ENCODE assay signal across 1 cellular context in the genomic region with DNA sequence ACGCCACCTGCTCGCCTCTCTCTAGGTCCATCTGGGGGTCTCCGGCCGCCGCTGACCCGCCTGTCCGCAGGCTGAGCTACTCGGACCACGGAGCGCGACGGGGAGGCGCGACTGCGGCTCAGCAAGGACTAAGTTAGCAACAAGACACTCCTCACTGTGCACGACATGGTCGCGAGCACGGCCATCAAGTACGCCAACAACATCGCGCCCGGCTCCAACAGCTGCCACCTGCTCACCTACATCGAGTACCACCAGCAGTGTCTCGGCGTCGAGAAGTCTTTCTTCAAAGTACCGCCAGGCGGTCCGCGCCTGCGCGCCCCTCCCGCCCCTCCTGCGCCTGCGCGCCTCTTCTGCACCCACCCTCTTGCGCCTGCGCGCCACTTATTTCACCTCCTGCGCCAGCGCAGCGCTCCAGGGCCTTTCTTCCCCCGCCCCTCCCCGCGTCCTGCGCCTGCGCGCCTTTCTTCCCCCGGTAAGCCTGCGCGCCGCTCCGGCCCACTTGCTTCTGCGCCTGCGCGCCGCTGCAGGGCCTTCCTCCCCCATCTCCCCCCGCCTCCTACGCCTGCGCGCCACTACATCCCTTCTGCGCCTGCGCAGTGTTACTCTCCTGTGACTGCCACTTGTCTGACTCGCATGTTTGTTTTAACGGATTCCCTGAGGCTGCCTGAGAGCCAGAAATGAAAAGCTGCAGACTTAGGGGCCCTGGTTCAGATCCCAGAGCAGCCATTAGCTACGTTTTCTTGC.
TF ChIP-seq lines count a peak whose summit lies in the region.

No MANE protein-coding gene starts in this region.

TF ChIP-seq in HepG2, 621 proteins besides CTCF, POLR2A, EP300 and RAD21 (continued from another document and continues in another):
- TF ChIP-seq MAFG (CRISPR knock-in tag; IDR thresholded peaks at IDR 0.05) = no peak
- TF ChIP-seq, protein P1, sequence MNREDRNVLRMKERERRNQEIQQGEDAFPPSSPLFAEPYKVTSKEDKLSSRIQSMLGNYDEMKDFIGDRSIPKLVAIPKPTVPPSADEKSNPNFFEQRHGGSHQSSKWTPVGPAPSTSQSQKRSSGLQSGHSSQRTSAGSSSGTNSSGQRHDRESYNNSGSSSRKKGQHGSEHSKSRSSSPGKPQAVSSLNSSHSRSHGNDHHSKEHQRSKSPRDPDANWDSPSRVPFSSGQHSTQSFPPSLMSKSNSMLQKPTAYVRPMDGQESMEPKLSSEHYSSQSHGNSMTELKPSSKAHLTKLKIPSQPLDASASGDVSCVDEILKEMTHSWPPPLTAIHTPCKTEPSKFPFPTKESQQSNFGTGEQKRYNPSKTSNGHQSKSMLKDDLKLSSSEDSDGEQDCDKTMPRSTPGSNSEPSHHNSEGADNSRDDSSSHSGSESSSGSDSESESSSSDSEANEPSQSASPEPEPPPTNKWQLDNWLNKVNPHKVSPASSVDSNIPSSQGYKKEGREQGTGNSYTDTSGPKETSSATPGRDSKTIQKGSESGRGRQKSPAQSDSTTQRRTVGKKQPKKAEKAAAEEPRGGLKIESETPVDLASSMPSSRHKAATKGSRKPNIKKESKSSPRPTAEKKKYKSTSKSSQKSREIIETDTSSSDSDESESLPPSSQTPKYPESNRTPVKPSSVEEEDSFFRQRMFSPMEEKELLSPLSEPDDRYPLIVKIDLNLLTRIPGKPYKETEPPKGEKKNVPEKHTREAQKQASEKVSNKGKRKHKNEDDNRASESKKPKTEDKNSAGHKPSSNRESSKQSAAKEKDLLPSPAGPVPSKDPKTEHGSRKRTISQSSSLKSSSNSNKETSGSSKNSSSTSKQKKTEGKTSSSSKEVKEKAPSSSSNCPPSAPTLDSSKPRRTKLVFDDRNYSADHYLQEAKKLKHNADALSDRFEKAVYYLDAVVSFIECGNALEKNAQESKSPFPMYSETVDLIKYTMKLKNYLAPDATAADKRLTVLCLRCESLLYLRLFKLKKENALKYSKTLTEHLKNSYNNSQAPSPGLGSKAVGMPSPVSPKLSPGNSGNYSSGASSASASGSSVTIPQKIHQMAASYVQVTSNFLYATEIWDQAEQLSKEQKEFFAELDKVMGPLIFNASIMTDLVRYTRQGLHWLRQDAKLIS (CRISPR knock-in tag; IDR thresholded peaks at IDR 0.05) = no peak
- no peak for TF ChIP-seq ZNF235 (CRISPR knock-in tag; IDR thresholded peaks at IDR 0.05; ENCODE audit: borderline replicate concordance)
- TF ChIP-seq, protein P2, sequence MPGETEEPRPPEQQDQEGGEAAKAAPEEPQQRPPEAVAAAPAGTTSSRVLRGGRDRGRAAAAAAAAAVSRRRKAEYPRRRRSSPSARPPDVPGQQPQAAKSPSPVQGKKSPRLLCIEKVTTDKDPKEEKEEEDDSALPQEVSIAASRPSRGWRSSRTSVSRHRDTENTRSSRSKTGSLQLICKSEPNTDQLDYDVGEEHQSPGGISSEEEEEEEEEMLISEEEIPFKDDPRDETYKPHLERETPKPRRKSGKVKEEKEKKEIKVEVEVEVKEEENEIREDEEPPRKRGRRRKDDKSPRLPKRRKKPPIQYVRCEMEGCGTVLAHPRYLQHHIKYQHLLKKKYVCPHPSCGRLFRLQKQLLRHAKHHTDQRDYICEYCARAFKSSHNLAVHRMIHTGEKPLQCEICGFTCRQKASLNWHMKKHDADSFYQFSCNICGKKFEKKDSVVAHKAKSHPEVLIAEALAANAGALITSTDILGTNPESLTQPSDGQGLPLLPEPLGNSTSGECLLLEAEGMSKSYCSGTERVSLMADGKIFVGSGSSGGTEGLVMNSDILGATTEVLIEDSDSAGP (CRISPR knock-in tag; IDR thresholded peaks at IDR 0.05; ENCODE audit: borderline replicate concordance) = peak; percentile 79; the same call in 1 of the 2 replicates
- TF ChIP-seq, protein P3, sequence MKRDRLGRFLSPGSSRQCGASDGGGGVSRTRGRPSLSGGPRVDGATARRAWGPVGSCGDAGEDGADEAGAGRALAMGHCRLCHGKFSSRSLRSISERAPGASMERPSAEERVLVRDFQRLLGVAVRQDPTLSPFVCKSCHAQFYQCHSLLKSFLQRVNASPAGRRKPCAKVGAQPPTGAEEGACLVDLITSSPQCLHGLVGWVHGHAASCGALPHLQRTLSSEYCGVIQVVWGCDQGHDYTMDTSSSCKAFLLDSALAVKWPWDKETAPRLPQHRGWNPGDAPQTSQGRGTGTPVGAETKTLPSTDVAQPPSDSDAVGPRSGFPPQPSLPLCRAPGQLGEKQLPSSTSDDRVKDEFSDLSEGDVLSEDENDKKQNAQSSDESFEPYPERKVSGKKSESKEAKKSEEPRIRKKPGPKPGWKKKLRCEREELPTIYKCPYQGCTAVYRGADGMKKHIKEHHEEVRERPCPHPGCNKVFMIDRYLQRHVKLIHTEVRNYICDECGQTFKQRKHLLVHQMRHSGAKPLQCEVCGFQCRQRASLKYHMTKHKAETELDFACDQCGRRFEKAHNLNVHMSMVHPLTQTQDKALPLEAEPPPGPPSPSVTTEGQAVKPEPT (CRISPR knock-in tag; IDR thresholded peaks at IDR 0.05; ENCODE audit: low read depth) = peak; percentile 92
- TF ChIP-seq EZH2 (conservative IDR thresholded peaks at IDR 0.05; ENCODE audit: low read depth, low read length) = no peak
- TF ChIP-seq ZFP36L2 (CRISPR knock-in tag; IDR thresholded peaks at IDR 0.05) = no peak
- TF ChIP-seq, protein P4, sequence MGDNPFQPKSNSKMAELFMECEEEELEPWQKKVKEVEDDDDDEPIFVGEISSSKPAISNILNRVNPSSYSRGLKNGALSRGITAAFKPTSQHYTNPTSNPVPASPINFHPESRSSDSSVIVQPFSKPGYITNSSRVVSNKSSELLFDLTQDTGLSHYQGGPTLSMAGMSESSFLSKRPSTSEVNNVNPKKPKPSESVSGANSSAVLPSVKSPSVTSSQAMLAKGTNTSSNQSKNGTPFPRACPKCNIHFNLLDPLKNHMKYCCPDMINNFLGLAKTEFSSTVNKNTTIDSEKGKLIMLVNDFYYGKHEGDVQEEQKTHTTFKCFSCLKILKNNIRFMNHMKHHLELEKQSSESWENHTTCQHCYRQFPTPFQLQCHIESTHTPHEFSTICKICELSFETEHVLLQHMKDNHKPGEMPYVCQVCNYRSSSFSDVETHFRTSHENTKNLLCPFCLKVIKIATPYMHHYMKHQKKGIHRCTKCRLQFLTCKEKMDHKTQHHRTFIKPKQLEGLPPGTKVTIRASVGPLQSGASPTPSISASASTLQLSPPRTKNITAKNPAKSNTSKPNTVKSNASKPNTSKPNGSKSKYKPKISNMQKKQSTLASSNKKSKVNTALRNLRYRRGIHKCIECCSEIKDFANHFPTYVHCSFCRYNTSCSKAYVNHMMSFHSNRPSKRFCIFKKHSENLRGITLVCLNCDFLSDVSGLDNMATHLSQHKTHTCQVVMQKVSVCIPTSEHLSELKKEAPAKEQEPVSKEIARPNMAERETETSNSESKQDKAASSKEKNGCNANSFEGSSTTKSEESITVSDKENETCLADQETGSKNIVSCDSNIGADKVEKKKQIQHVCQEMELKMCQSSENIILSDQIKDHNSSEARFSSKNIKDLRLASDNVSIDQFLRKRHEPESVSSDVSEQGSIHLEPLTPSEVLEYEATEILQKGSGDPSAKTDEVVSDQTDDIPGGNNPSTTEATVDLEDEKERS (CRISPR knock-in tag; IDR thresholded peaks at IDR 0.05) = no peak
- no peak for TF ChIP-seq ARNTL (CRISPR knock-in tag; IDR thresholded peaks at IDR 0.05)
- peak; percentile 73 for TF ChIP-seq TBX2 (CRISPR knock-in tag; IDR thresholded peaks at IDR 0.05; ENCODE audit: borderline replicate concordance)
- peak; percentile 70 for TF ChIP-seq NR2C2 (CRISPR knock-in tag; IDR thresholded peaks at IDR 0.05; ENCODE audit: borderline replicate concordance)
- TF ChIP-seq, protein P5, sequence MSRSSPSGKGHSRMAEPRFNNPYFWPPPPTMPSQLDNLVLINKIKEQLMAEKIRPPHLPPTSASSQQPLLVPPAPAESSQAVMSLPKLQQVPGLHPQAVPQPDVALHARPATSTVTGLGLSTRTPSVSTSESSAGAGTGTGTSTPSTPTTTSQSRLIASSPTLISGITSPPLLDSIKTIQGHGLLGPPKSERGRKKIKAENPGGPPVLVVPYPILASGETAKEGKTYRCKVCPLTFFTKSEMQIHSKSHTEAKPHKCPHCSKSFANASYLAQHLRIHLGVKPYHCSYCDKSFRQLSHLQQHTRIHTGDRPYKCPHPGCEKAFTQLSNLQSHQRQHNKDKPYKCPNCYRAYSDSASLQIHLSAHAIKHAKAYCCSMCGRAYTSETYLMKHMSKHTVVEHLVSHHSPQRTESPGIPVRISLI (CRISPR knock-in tag; IDR thresholded peaks at IDR 0.05; ENCODE audit: borderline replicate concordance) = peak; percentile 50; the same call in 1 of the 2 replicates
- TF ChIP-seq ZNF296 (CRISPR knock-in tag; conservative IDR thresholded peaks at IDR 0.05) = no peak
- no peak for TF ChIP-seq SP1 (IDR thresholded peaks at IDR 0.05)
- peak; percentile 28; the same call in 1 of the 2 replicates for TF ChIP-seq SP1 (CRISPR knock-in tag; IDR thresholded peaks at IDR 0.05)
- TF ChIP-seq, protein P6, sequence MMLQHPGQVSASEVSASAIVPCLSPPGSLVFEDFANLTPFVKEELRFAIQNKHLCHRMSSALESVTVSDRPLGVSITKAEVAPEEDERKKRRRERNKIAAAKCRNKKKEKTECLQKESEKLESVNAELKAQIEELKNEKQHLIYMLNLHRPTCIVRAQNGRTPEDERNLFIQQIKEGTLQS (CRISPR knock-in tag; IDR thresholded peaks at IDR 0.05) = no peak
- TF ChIP-seq POGZ (CRISPR knock-in tag; IDR thresholded peaks at IDR 0.05) = no peak; the same call in 1 of the 2 replicates
- TF ChIP-seq, protein P7, sequence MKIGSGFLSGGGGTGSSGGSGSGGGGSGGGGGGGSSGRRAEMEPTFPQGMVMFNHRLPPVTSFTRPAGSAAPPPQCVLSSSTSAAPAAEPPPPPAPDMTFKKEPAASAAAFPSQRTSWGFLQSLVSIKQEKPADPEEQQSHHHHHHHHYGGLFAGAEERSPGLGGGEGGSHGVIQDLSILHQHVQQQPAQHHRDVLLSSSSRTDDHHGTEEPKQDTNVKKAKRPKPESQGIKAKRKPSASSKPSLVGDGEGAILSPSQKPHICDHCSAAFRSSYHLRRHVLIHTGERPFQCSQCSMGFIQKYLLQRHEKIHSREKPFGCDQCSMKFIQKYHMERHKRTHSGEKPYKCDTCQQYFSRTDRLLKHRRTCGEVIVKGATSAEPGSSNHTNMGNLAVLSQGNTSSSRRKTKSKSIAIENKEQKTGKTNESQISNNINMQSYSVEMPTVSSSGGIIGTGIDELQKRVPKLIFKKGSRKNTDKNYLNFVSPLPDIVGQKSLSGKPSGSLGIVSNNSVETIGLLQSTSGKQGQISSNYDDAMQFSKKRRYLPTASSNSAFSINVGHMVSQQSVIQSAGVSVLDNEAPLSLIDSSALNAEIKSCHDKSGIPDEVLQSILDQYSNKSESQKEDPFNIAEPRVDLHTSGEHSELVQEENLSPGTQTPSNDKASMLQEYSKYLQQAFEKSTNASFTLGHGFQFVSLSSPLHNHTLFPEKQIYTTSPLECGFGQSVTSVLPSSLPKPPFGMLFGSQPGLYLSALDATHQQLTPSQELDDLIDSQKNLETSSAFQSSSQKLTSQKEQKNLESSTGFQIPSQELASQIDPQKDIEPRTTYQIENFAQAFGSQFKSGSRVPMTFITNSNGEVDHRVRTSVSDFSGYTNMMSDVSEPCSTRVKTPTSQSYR (CRISPR knock-in tag; IDR thresholded peaks at IDR 0.05; ENCODE audit: borderline replicate concordance) = 0 out of 2 replicates have a peak, but pooled peaks have one; percentile 6
- no peak; the same call in 1 of the 2 replicates for TF ChIP-seq ZNF383 (CRISPR knock-in tag; IDR thresholded peaks at IDR 0.05; ENCODE audit: borderline replicate concordance)
- peak; percentile 72 for TF ChIP-seq AGO1 (IDR thresholded peaks at IDR 0.05; ENCODE audit: low read depth, low read length, poor library complexity, severe bottlenecking)
- TF ChIP-seq ZNF749 (CRISPR knock-in tag; IDR thresholded peaks at IDR 0.05; ENCODE audit: borderline replicate concordance) = no peak
- no peak for TF ChIP-seq RCOR2 (CRISPR knock-in tag; IDR thresholded peaks at IDR 0.05)
- no peak for TF ChIP-seq ZNF326 (CRISPR knock-in tag; IDR thresholded peaks at IDR 0.05; ENCODE audit: borderline replicate concordance)
- TF ChIP-seq HNF4G (IDR thresholded peaks at IDR 0.05; ENCODE audit: borderline replicate concordance, low read depth, low read length) = no peak
- TF ChIP-seq HNF4G (CRISPR knock-in tag; IDR thresholded peaks at IDR 0.05; ENCODE audit: borderline replicate concordance, low read depth) = no peak
- no peak for TF ChIP-seq ZBTB8A (CRISPR knock-in tag; IDR thresholded peaks at IDR 0.05; ENCODE audit: borderline replicate concordance, low read depth)
- TF ChIP-seq ZNF232 (CRISPR knock-in tag; IDR thresholded peaks at IDR 0.05; ENCODE audit: borderline replicate concordance) = peak; percentile 82; the same call in 1 of the 2 replicates
- TF ChIP-seq, protein P8, sequence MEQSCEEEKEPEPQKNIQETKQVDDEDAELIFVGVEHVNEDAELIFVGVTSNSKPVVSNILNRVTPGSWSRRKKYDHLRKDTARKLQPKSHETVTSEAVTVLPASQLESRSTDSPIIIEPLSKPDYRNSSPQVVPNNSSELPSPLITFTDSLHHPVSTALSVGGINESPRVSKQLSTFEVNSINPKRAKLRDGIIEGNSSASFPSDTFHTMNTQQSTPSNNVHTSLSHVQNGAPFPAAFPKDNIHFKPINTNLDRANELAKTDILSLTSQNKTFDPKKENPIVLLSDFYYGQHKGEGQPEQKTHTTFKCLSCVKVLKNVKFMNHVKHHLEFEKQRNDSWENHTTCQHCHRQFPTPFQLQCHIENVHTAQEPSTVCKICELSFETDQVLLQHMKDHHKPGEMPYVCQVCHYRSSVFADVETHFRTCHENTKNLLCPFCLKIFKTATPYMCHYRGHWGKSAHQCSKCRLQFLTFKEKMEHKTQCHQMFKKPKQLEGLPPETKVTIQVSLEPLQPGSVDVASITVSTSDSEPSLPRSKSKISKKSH (CRISPR knock-in tag; IDR thresholded peaks at IDR 0.05; ENCODE audit: borderline replicate concordance) = no peak; the same call in 1 of the 2 replicates
- TF ChIP-seq ZNF205 (CRISPR knock-in tag; IDR thresholded peaks at IDR 0.05) = no peak
